In genomic region chr12:104738371-104738710, GRCh38 we compare ENCODE assay signal across 12 cellular contexts.
DNase-seq lines count a peak whose midpoint lies in the region; ATAC-seq, FAIRE-seq and TF ChIP-seq lines count a peak whose summit lies in the region.
"Had no signal": no experiment of that assay in that cellular context is flagged by ENCODE, and none has a peak within 500 bp of the region (broad histone marks: within the 10 kb centered on the region; RNA-seq: fewer than 3 reads in every experiment).

No MANE protein-coding gene starts in this region.

- H3K9me2 ChIP-seq in SK-N-SH, result no peaks in the 10 kb centered on the region

- H3F3A ChIP-seq in SK-N-SH (replicated peaks; ENCODE audit: insufficient read depth), result no peaks in the 10 kb centered on the region

- no peak for ATAC-seq in stimulated activated memory B cell treated with anti-CD40 and anti-IgM and Interleukin-4, amounts not matched to agents 10 μg/mL and 1 μg/mL and 100 μg/mL, for 72 hours
- ATAC-seq: naive thymus-derived CD4-positive, alpha-beta T cell had no signal

- peaks cover 86% of the 10 kb centered on the region for H3K4me1 Mint-ChIP-seq in activated CD4-positive, alpha-beta memory T cell treated with anti-CD3 and anti-CD28 coated beads, Interleukin-2, amount 10 ng/mL, durations not matched to agents 7 days and 5 days
- H3K4me1 Mint-ChIP-seq in activated CD4-positive, alpha-beta memory T cell treated with anti-CD3 and anti-CD28 coated beads for 36 hours (ENCODE audit: low read depth), result peaks cover 76% of the 10 kb centered on the region
- H3K4me1 Mint-ChIP-seq in glutamatergic neuron (ENCODE audit: low read depth, unreplicated experiment), result peaks cover 37% of the 10 kb centered on the region
- H3K4me1 Mint-ChIP-seq in stimulated activated memory B cell treated with anti-CD40 and anti-IgM and Interleukin-4, amounts not matched to agents 10 μg/mL and 1 μg/mL and 100 μg/mL, for 72 hours, result peaks cover 89% of the 10 kb centered on the region

- TF ChIP-seq CTCF in RWPE1 (conservative IDR thresholded peaks at IDR 0.05; ENCODE audit: low read depth) (no peak), glutamatergic neuron (IDR thresholded peaks at IDR 0.05; ENCODE audit: partially characterized antibody, unreplicated experiment) (no peak), SK-N-SH (IDR thresholded peaks at IDR 0.05) (no peak)

- no peaks in the 10 kb centered on the region for H3K9me3 ChIP-seq in SK-N-SH

- H3K4me1 ChIP-seq in SK-N-SH (ENCODE audit: control insufficient read depth in 1 of 2, insufficient read depth in 2 of 2, low read depth in 1 of 2, low read length in 1 of 2), result peaks cover 0 to 55% of the 10 kb centered on the region in 2 experiments; a peak in 2 of 4 replicates

- H3K9ac ChIP-seq in SK-N-SH, result no peak overlapping the region

- no peaks in the 10 kb centered on the region for H4K20me1 ChIP-seq in SK-N-SH (ENCODE audit: insufficient read depth)

- no peak overlapping the region for H3K4me2 ChIP-seq in SK-N-SH

- H3K79me2 ChIP-seq in SK-N-SH (ENCODE audit: insufficient read depth), result no peaks in the 10 kb centered on the region

- no peak for FAIRE-seq in RCC 7860 (lab: Jason Lieb, UNC)
- FAIRE-seq: H54 had no signal

- DNase-seq in activated CD4-positive, alpha-beta memory T cell treated with anti-CD3 and anti-CD28 coated beads, Interleukin-2, amount 10 ng/mL, durations not matched to agents 7 days and 5 days, result no peak
- no peak for DNase-seq in activated CD4-positive, alpha-beta memory T cell treated with anti-CD3 and anti-CD28 coated beads for 36 hours
- DNase-seq in RWPE1 (ENCODE audit: low spot score) (peak; percentile 54), glutamatergic neuron (no peak), SK-N-SH (no peak), RCC 7860 (ENCODE audit: low spot score) (no peak), HT-29 (ENCODE audit: low spot score) (no peak)
- DNase-seq: erythroblast; naive thymus-derived CD4-positive, alpha-beta T cell; NCI-H748 treated with DMSO at 0.1 percent for 48 hours had no signal

- H3K27ac ChIP-seq in RWPE1 (peak overlapping the region; percentile 66), SK-N-SH (ENCODE audit: low read depth in 2 of 2, low read length in 1 of 2) (no peak overlapping the region)

- H3K9me3 Mint-ChIP-seq in activated CD4-positive, alpha-beta memory T cell treated with anti-CD3 and anti-CD28 coated beads, Interleukin-2, amount 10 ng/mL, durations not matched to agents 7 days and 5 days, result no peaks in the 10 kb centered on the region
- H3K9me3 Mint-ChIP-seq in activated CD4-positive, alpha-beta memory T cell treated with anti-CD3 and anti-CD28 coated beads for 36 hours, result no peaks in the 10 kb centered on the region
- H3K9me3 Mint-ChIP-seq in glutamatergic neuron (ENCODE audit: unreplicated experiment), result peaks cover 8% of the 10 kb centered on the region
- no peaks in the 10 kb centered on the region for H3K9me3 Mint-ChIP-seq in stimulated activated memory B cell treated with anti-CD40 and anti-IgM and Interleukin-4, amounts not matched to agents 10 μg/mL and 1 μg/mL and 100 μg/mL, for 72 hours

- H3K27me3 Mint-ChIP-seq in activated CD4-positive, alpha-beta memory T cell treated with anti-CD3 and anti-CD28 coated beads, Interleukin-2, amount 10 ng/mL, durations not matched to agents 7 days and 5 days, result no peaks in the 10 kb centered on the region
- no peaks in the 10 kb centered on the region for H3K27me3 Mint-ChIP-seq in activated CD4-positive, alpha-beta memory T cell treated with anti-CD3 and anti-CD28 coated beads for 36 hours
- H3K27me3 Mint-ChIP-seq in glutamatergic neuron (ENCODE audit: unreplicated experiment), result peaks cover 3% of the 10 kb centered on the region
- no peaks in the 10 kb centered on the region for H3K27me3 Mint-ChIP-seq in stimulated activated memory B cell treated with anti-CD40 and anti-IgM and Interleukin-4, amounts not matched to agents 10 μg/mL and 1 μg/mL and 100 μg/mL, for 72 hours
- H3K27me3 Mint-ChIP-seq: naive thymus-derived CD4-positive, alpha-beta T cell had no signal

- WGBS in SK-N-SH (ENCODE audit: low lambda C conversion rate), result 89% methylated on average over 6 of the region's 6 CpGs

- no peak for TF ChIP-seq RAD21 in SK-N-SH (IDR thresholded peaks at IDR 0.05; ENCODE audit: low read length)

- H3K36me3 ChIP-seq in SK-N-SH (replicated peaks in 1 of 2; ENCODE audit: control insufficient read depth in 1 of 2, insufficient read depth in 2 of 2, low read length in 1 of 2), result no peaks in the 10 kb centered on the region

- intact Hi-C loops in activated CD4-positive, alpha-beta memory T cell treated with anti-CD3 and anti-CD28 coated beads for 36 hours (cut with micrococcal nuclease), result loop anchor here (5.0 kb wide), 1 partner anchor 56 kb away; no protein-coding TSS in a partner anchor

- CTCF ChIA-PET in activated CD4-positive, alpha-beta memory T cell treated with anti-CD3 and anti-CD28 coated beads, Interleukin-2, amount 10 ng/mL, durations not matched to agents 7 days and 5 days (lab: Charles Lee), result interaction anchor here (0.6 to 2.0 kb wide), 2 partner anchors 51 to 357 kb away, joined by 3 to 5 read pairs; no protein-coding TSS in a partner anchor
- CTCF ChIA-PET in activated CD4-positive, alpha-beta memory T cell treated with anti-CD3 and anti-CD28 coated beads for 36 hours (lab: Charles Lee), result no interaction called here
- CTCF ChIA-PET in RWPE1 (lab: Yijun Ruan, JAX) (no interaction called here), SK-N-SH (lab: Yijun Ruan, JAX) (interaction anchor here (0.7 to 1.7 kb wide), 3 partner anchors 28 to 357 kb away, joined by 3 to 5 read pairs (median 5); no protein-coding TSS in a partner anchor)

- POLR2A ChIA-PET in activated CD4-positive, alpha-beta memory T cell treated with anti-CD3 and anti-CD28 coated beads, Interleukin-2, amount 10 ng/mL, durations not matched to agents 7 days and 5 days (lab: Charles Lee), result interaction anchor here (1.2 kb wide), 1 partner anchor 18 kb away, joined by 3 read pairs; no protein-coding TSS in a partner anchor
- POLR2A ChIA-PET in activated CD4-positive, alpha-beta memory T cell treated with anti-CD3 and anti-CD28 coated beads for 36 hours (lab: Charles Lee), result interaction anchor here (1.5 kb wide), 1 partner anchor 25 kb away, joined by 3 read pairs; no protein-coding TSS in a partner anchor
- POLR2A ChIA-PET in RWPE1 (lab: Yijun Ruan, JAX; ENCODE audit: low non-redundant PET) (no interaction called here), SK-N-SH (lab: Yijun Ruan, JAX) (no interaction called here)

- H3K27ac Mint-ChIP-seq in activated CD4-positive, alpha-beta memory T cell treated with anti-CD3 and anti-CD28 coated beads, Interleukin-2, amount 10 ng/mL, durations not matched to agents 7 days and 5 days, result peak overlapping the region; percentile 38
- no peak overlapping the region for H3K27ac Mint-ChIP-seq in activated CD4-positive, alpha-beta memory T cell treated with anti-CD3 and anti-CD28 coated beads for 36 hours
- peak overlapping the region; percentile 71 for H3K27ac Mint-ChIP-seq in glutamatergic neuron (ENCODE audit: unreplicated experiment)
- peak overlapping the region; percentile 76 for H3K27ac Mint-ChIP-seq in stimulated activated memory B cell treated with anti-CD40 and anti-IgM and Interleukin-4, amounts not matched to agents 10 μg/mL and 1 μg/mL and 100 μg/mL, for 72 hours

- no peak overlapping the region for H3K4me3 Mint-ChIP-seq in activated CD4-positive, alpha-beta memory T cell treated with anti-CD3 and anti-CD28 coated beads, Interleukin-2, amount 10 ng/mL, durations not matched to agents 7 days and 5 days
- H3K4me3 Mint-ChIP-seq in activated CD4-positive, alpha-beta memory T cell treated with anti-CD3 and anti-CD28 coated beads for 36 hours, result no peak overlapping the region
- H3K4me3 Mint-ChIP-seq in glutamatergic neuron (ENCODE audit: unreplicated experiment), result peak overlapping the region; percentile 78
- H3K4me3 Mint-ChIP-seq in stimulated activated memory B cell treated with anti-CD40 and anti-IgM and Interleukin-4, amounts not matched to agents 10 μg/mL and 1 μg/mL and 100 μg/mL, for 72 hours, result no peak overlapping the region

- H2AFZ ChIP-seq in SK-N-SH (ENCODE audit: low read depth), result no peak overlapping the region

- no peaks in the 10 kb centered on the region for H3K27me3 ChIP-seq in SK-N-SH (ENCODE audit: insufficient read depth)

- no peak overlapping the region for H3K4me3 ChIP-seq in SK-N-SH (ENCODE audit: low read depth in 2 of 2, low read length in 1 of 2)

- peaks cover 19% of the 10 kb centered on the region for H3K36me3 Mint-ChIP-seq in activated CD4-positive, alpha-beta memory T cell treated with anti-CD3 and anti-CD28 coated beads, Interleukin-2, amount 10 ng/mL, durations not matched to agents 7 days and 5 days (ENCODE audit: low read depth)
- peaks cover 1% of the 10 kb centered on the region for H3K36me3 Mint-ChIP-seq in activated CD4-positive, alpha-beta memory T cell treated with anti-CD3 and anti-CD28 coated beads for 36 hours
- H3K36me3 Mint-ChIP-seq in glutamatergic neuron (ENCODE audit: unreplicated experiment), result no peaks in the 10 kb centered on the region
- H3K36me3 Mint-ChIP-seq in stimulated activated memory B cell treated with anti-CD40 and anti-IgM and Interleukin-4, amounts not matched to agents 10 μg/mL and 1 μg/mL and 100 μg/mL, for 72 hours, result peaks cover 23% of the 10 kb centered on the region

- no peak for TF ChIP-seq EP300 in SK-N-SH (IDR thresholded peaks at IDR 0.05; ENCODE audit: borderline replicate concordance in 1 of 2, low read depth in 1 of 2, low read length in 1 of 2)

TF ChIP-seq in SK-N-SH, 30 proteins besides CTCF, POLR2A, EP300 and RAD21:
- TF ChIP-seq SMC3 (IDR thresholded peaks at IDR 0.05; ENCODE audit: low read depth, low read length), result no peak
- no peak for TF ChIP-seq TEAD4 (IDR thresholded peaks at IDR 0.05; ENCODE audit: borderline replicate concordance, insufficient read depth)
- TF ChIP-seq POLR2AphosphoS5 (IDR thresholded peaks at IDR 0.05; ENCODE audit: low read depth, low read length), result no peak
- TF ChIP-seq USF1 (IDR thresholded peaks at IDR 0.05; ENCODE audit: borderline replicate concordance, low read depth), result no peak
- no peak for TF ChIP-seq GATA2 (CRISPR knock-in tag; IDR thresholded peaks at IDR 0.05)

Comparison
In these comparisons a context has a peak if more than half of its experiments do, and no peak if none do; other contexts are left out.
1. CTCF ChIA-PET loops: an anchor here in activated CD4-positive, alpha-beta memory T cell treated with anti-CD3 and anti-CD28 coated beads, Interleukin-2, amount 10 ng/mL, durations not matched to agents 7 days and 5 days (0.6 to 2.0 kb wide) and SK-N-SH (0.7 to 1.7 kb wide); none called in activated CD4-positive, alpha-beta memory T cell treated with anti-CD3 and anti-CD28 coated beads for 36 hours and RWPE1.
2. POLR2A ChIA-PET loops: an anchor here in activated CD4-positive, alpha-beta memory T cell treated with anti-CD3 and anti-CD28 coated beads, Interleukin-2, amount 10 ng/mL, durations not matched to agents 7 days and 5 days (1.2 kb wide) and activated CD4-positive, alpha-beta memory T cell treated with anti-CD3 and anti-CD28 coated beads for 36 hours (1.5 kb wide); none called in RWPE1 and SK-N-SH.